Comparison of ENCODE assay signal across 8 cellular contexts in the genomic region with DNA sequence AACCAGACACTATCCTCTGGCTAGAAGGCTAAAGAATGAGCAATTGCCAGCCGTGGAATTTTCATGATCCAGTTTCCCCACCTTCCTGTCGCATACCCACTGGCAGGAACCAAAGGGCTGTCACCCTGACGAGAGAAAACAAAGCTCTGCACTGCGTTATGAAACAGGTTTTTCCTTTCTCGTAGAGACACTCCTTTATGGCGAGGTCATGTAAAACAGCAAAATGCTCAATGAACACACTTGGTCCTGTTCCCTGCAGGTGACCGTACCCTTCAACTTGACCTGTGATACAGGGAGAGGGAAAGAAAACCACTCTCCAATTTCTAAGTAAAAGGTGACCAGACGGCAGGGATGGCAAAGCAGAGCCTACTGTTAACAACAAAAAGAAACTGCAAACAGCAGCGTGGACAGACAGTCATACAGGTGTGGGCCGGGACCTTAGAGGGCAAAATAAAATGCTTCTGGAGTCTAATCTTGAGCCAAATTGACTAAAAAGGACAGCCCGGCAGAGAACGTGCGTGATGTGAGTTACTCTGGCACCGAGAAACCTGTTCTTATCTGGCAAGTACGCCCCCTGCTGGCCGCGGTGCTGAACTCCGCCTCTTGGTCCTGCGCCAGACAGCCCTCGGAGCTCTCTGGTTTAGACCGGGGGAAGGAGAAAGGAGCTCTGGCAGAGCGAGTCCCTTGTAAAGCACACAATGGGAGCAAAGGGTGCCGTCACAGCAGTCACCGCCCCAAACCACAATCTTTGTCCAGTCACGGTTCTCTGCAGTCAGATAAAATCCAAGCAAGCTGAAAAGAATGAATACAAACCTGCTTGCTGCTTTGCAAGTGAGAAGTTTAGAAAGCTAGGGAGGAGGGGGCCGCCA.
A peak's percentile ranks its signal among the peaks of the same experiment; 100 is the strongest.
DNase-seq lines count a peak whose midpoint lies in the region; ATAC-seq and TF ChIP-seq lines count a peak whose summit lies in the region.

No MANE protein-coding gene starts in this region.

- peak overlapping the region; percentile 88 to 90 for H3K27ac Mint-ChIP-seq in natural killer cell
- no peak overlapping the region for H3K27ac Mint-ChIP-seq in stimulated activated naive B cell treated with anti-CD40 and anti-IgM and Interleukin-4, amounts not matched to agents 10 μg/mL and 1 μg/mL and 100 μg/mL, for 72 hours

- H3K4me1 Mint-ChIP-seq in natural killer cell = peaks cover 17 to 25% of the 10 kb centered on the region in 2 donors
- peaks cover 6 to 17% of the 10 kb centered on the region in 2 donors for H3K4me1 Mint-ChIP-seq in stimulated activated naive B cell treated with anti-CD40 and anti-IgM and Interleukin-4, amounts not matched to agents 10 μg/mL and 1 μg/mL and 100 μg/mL, for 72 hours

- intact Hi-C loops in PC-9 (cut with micrococcal nuclease; ENCODE audit: unreplicated experiment) = loop anchor here (1.0 to 10.0 kb wide), 11 partner anchors 15 to 1157 kb away; no protein-coding TSS in a partner anchor
- intact Hi-C loops in natural killer cell (cut with micrococcal nuclease) = loop anchor here (1.0 to 5.0 kb wide), 5 partner anchors 97 to 325 kb away; no protein-coding TSS in a partner anchor

- H3F3A ChIP-seq in PC-9 (ENCODE audit: insufficient read depth, low read depth) = peaks cover 51% of the 10 kb centered on the region

- H3K4me3 ChIP-seq in PC-9 = peak overlapping the region; percentile 56
- peak overlapping the region; percentile 43 for H3K4me3 ChIP-seq in fibroblast of mammary gland (ENCODE audit: control insufficient read depth, low read depth, low read length)

- H3K79me2 ChIP-seq in PC-9 (ENCODE audit: low read depth) = peaks cover 88% of the 10 kb centered on the region

- 0 out of 2 replicates have a peak, but pooled peaks cover 3% of the 10 kb centered on the region for H3K36me3 ChIP-seq in PC-9 (ENCODE audit: low read depth)

- H3K27ac ChIP-seq in PC-9 = peak overlapping the region; percentile 100

- H2AFZ ChIP-seq in PC-9 = no peak overlapping the region

- ATAC-seq in GM21737 (IDR thresholded peaks at IDR 0.05; ENCODE audit: unreplicated experiment) = peak; percentile 61
- ATAC-seq in natural killer cell = peak; percentile 88 to 94 (median 93)
- ATAC-seq in stimulated activated naive B cell treated with anti-CD40 and anti-IgM and Interleukin-4, amounts not matched to agents 10 μg/mL and 1 μg/mL and 100 μg/mL, for 72 hours (replicated peaks) = peak; percentile 89

- no peaks in the 10 kb centered on the region for H3K27me3 ChIP-seq in PC-9 (ENCODE audit: insufficient read depth, low read depth)

- H3K4me1 ChIP-seq in PC-9 (replicated peaks; ENCODE audit: insufficient read depth) = peaks cover 82% of the 10 kb centered on the region

- TF ChIP-seq CTCF in PC-9 (conservative IDR thresholded peaks at IDR 0.05) = peak; percentile 95
- peak; percentile 76 for TF ChIP-seq CTCF in fibroblast of mammary gland (conservative IDR thresholded peaks at IDR 0.05; ENCODE audit: control insufficient read depth, insufficient read depth, low read depth, low read length)
- peak; percentile 95 for TF ChIP-seq CTCF in natural killer cell (IDR thresholded peaks at IDR 0.05)

- peak overlapping the region; percentile 80 for H3K4me3 Mint-ChIP-seq in natural killer cell
- H3K4me3 Mint-ChIP-seq in stimulated activated naive B cell treated with anti-CD40 and anti-IgM and Interleukin-4, amounts not matched to agents 10 μg/mL and 1 μg/mL and 100 μg/mL, for 72 hours = peak overlapping the region; percentile 67 to 79

- H3K27me3 Mint-ChIP-seq in natural killer cell (ENCODE audit: low read depth in 2 of 2) = peaks cover 0 to 2% of the 10 kb centered on the region in 2 donors
- peaks cover 7 to 29% of the 10 kb centered on the region in 2 donors for H3K27me3 Mint-ChIP-seq in stimulated activated naive B cell treated with anti-CD40 and anti-IgM and Interleukin-4, amounts not matched to agents 10 μg/mL and 1 μg/mL and 100 μg/mL, for 72 hours

- no peaks in the 10 kb centered on the region for H4K20me1 ChIP-seq in PC-9 (ENCODE audit: insufficient read depth)

- H3K9me3 ChIP-seq in PC-9 (ENCODE audit: insufficient read depth, low read depth) = no peaks in the 10 kb centered on the region

- no peaks in the 10 kb centered on the region for H3K9me3 Mint-ChIP-seq in natural killer cell
- H3K9me3 Mint-ChIP-seq in stimulated activated naive B cell treated with anti-CD40 and anti-IgM and Interleukin-4, amounts not matched to agents 10 μg/mL and 1 μg/mL and 100 μg/mL, for 72 hours = no peaks in the 10 kb centered on the region

- POLR2A ChIA-PET in PC-9 (lab: Charles Lee; ENCODE audit: unreplicated experiment) = interaction anchor here (0.5 to 1.3 kb wide), 17 partner anchors 15 to 1174 kb away, joined by 3 to 13 read pairs (median 4); no protein-coding TSS in a partner anchor

- DNase-seq in DMS79 (lab: John Stamatoyannopoulos, UW) (peak; percentile 77), KBM-7 (peak; percentile 85), PC-9 (peak; percentile 98 to 99), activated T-helper 1 cell treated with Interleukin-2 at 50 U/mL for 16 hours (ENCODE audit: low read depth) (peak; percentile 70), fibroblast of mammary gland (ENCODE audit: low read depth) (peak; percentile 89), natural killer cell (peak; percentile 90)
- peak; percentile 72 for DNase-seq in stimulated activated naive B cell treated with anti-CD40 and anti-IgM and Interleukin-4, amounts not matched to agents 10 μg/mL and 1 μg/mL and 100 μg/mL, for 72 hours

- CTCF ChIA-PET in PC-9 (lab: Charles Lee) = interaction anchor here (0.6 to 1.8 kb wide), 10 partner anchors 15 to 324 kb away, joined by 3 to 13 read pairs (median 4); no protein-coding TSS in a partner anchor

- in situ Hi-C loops in KBM-7 (cut with MboI; ENCODE audit: low pct_unique_long_range_greater_than_20kb, low sequenced_read_pairs) = no loop called here

- H3K4me2 ChIP-seq in PC-9 = peak overlapping the region; percentile 85

- no peaks in the 10 kb centered on the region for H3K9me2 ChIP-seq in PC-9 (ENCODE audit: insufficient read depth)

- H3K36me3 Mint-ChIP-seq in natural killer cell = no peaks in the 10 kb centered on the region
- no peaks in the 10 kb centered on the region for H3K36me3 Mint-ChIP-seq in stimulated activated naive B cell treated with anti-CD40 and anti-IgM and Interleukin-4, amounts not matched to agents 10 μg/mL and 1 μg/mL and 100 μg/mL, for 72 hours

- BruUV-seq in PC-9 (replicated peaks; lab: Mats Ljungman, UMichigan) = no TSS peak

Comparison
In these comparisons a context has a peak if more than half of its experiments do, and no peak if none do; other contexts are left out.
1. Peak in every context shown above with its lines: DNase-seq, ATAC-seq, H3K4me3 ChIP-seq and H3K27ac ChIP-seq.